8 cellular contexts compared by ENCODE assay signal in the genomic region with DNA sequence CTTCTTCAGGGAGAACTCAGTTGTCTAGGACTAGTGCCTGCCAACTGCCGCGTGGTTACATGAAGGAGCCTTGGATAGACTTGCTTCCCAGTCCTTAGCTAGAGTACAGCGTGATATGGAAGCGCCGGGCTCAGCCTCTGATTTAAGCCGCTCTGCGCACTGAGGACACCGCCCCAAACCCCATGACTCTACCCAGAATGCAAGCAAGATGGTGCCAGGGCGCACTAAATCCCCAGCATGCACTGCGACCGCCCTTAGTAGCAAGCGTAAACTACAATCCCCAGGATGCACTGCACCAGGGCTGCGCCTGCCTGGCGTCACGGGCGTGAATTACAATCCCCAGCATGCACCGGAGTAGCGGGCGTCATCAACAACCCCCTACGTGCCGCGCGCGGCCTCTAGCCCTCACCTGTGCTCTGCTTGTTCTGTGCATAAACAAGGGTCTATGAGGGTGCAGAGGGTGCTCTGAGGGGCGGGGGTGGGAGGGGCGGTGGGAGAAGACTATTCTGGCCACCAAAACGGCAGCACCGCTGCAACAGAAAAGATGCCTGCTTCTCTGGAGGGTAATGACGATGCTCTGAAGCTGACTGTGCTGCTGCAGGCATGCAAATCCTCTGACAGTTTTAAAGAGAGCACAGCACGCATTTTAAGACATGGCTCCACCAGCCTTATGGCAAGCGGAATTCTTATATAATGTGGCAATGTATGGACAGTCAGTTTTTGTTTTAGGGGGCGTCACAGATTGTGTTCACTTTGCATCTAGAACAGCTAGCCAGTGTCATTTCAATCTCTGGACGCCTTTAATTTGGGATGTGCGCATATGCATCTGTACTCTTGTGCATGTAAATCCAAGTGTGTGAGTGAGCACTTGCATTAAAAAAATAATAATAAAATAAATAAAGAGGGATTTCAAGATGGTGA.
A peak's percentile ranks its signal among the peaks of the same experiment; 100 is the strongest.
DNase-seq lines count a peak whose midpoint lies in the region; ATAC-seq, FAIRE-seq and TF ChIP-seq lines count a peak whose summit lies in the region.

No MANE protein-coding gene starts in this region.

- peak overlapping the region in 2 of 4 donors; percentile 38 to 60 for H3K27ac ChIP-seq in body of pancreas
- H3K27ac ChIP-seq in gastrocnemius medialis = peak overlapping the region; percentile 81 to 87 (median 86)

- intact Hi-C loops in body of pancreas (cut with DNase I) (no loop called here), gastrocnemius medialis (cut with DNase I; ENCODE audit: low total_unique reads) (loop anchor here (1.0 to 5.0 kb wide), 4 partner anchors 49 to 1936 kb away; partner anchors contain the start of gene TMEM18)

- H3K9me3 ChIP-seq in body of pancreas (no peaks in the 10 kb centered on the region), gastrocnemius medialis (no peaks in the 10 kb centered on the region)

- ATAC-seq in body of pancreas (peak; percentile 100), gastrocnemius medialis (peak; percentile 99 to 100)

- peak; percentile 95 for FAIRE-seq in TTC549 (lab: Jason Lieb, UNC)

- TF ChIP-seq CTCF in body of pancreas (IDR thresholded peaks at IDR 0.05) = peak in 4 of 7 experiments; percentile 7 to 31 (median 10)
- peak in 2 of 5 experiments; percentile 17 to 22 for TF ChIP-seq CTCF in gastrocnemius medialis (IDR thresholded peaks at IDR 0.05 in 4 of 5, conservative IDR thresholded peaks at IDR 0.05 in 1 of 5)

- H3K36me3 ChIP-seq in body of pancreas (replicated peaks in 1 of 2; ENCODE audit: insufficient read depth in 1 of 2, low read depth in 2 of 2) (no peaks in the 10 kb centered on the region), gastrocnemius medialis (no peaks in the 10 kb centered on the region)

- H3K4me3 ChIP-seq in body of pancreas (peak overlapping the region in 1 of 2 donors; percentile 6), iPS-11a (ENCODE audit: low read depth, low read length) (peak overlapping the region; percentile 24), gastrocnemius medialis (peak overlapping the region; percentile 52 to 61 (median 56))

- in situ Hi-C loops in gastrocnemius medialis (cut with MboI; ENCODE audit: low sequenced_read_pairs in 4 of 4) = no loop called here

- TF ChIP-seq POLR2A in body of pancreas (IDR thresholded peaks at IDR 0.05) (peak in 2 of 3 donors; percentile 44 to 58), gastrocnemius medialis (IDR thresholded peaks at IDR 0.05) (peak; percentile 68 to 74)

- H3K27me3 ChIP-seq in body of pancreas (no peaks in the 10 kb centered on the region), gastrocnemius medialis (no peaks in the 10 kb centered on the region)

- WGBS in body of pancreas, 2 donors = 12 to 35% methylated on average over 12 to 34 of the region's 34 CpGs

- peaks cover 4% of the 10 kb centered on the region for H3K4me1 ChIP-seq in body of pancreas
- H3K4me1 ChIP-seq in gastrocnemius medialis = peaks cover 0 to 6% of the 10 kb centered on the region in 2 donors

- peak; percentile 65 for DNase-seq in GM03348 (ENCODE audit: low spot score)
- DNase-seq in HCEC 1CT = peak; percentile 2
- peak; percentile 55 for DNase-seq in NCI-H1105 (lab: John Stamatoyannopoulos, UW)
- DNase-seq in body of pancreas = peak; percentile 93 to 96 (median 94)
- peak; percentile 90 to 96 for DNase-seq in gastrocnemius medialis
- DNase-seq in NCI-H82 (lab: John Stamatoyannopoulos, UW) = no peak
